In genomic region chr13:50588736-50589135, GRCh38 we compare ENCODE assay signal across 28 cellular contexts.
DNase-seq lines count a peak whose midpoint lies in the region; ATAC-seq and TF ChIP-seq lines count a peak whose summit lies in the region.
"Had no signal": no experiment of that assay in that cellular context is flagged by ENCODE, and none has a peak within 500 bp of the region (broad histone marks: within the 10 kb centered on the region; RNA-seq: fewer than 3 reads in every experiment).

No MANE protein-coding gene starts in this region.

- no peaks in the 10 kb centered on the region for H3K27me3 Mint-ChIP-seq in activated CD4-positive, alpha-beta T cell treated with anti-CD3 and anti-CD28 coated beads for 36 hours
- peaks cover 2% of the 10 kb centered on the region for H3K27me3 Mint-ChIP-seq in activated CD4-positive, alpha-beta T cell treated with anti-CD3 and anti-CD28 coated beads, Interleukin-2, amount 10 ng/mL, durations not matched to agents 7 days and 5 days
- no peaks in the 10 kb centered on the region for H3K27me3 Mint-ChIP-seq in stimulated activated naive B cell treated with anti-CD40 and anti-IgM and Interleukin-4, amounts not matched to agents 10 μg/mL and 1 μg/mL and 100 μg/mL, for 72 hours
- H3K27me3 Mint-ChIP-seq: progenitor cell of endocrine pancreas had no signal

- POLR2A ChIA-PET in activated CD4-positive, alpha-beta T cell treated with anti-CD3 and anti-CD28 coated beads for 36 hours (lab: Charles Lee), result no interaction called here
- POLR2A ChIA-PET in activated CD4-positive, alpha-beta T cell treated with anti-CD3 and anti-CD28 coated beads, Interleukin-2, amount 10 ng/mL, durations not matched to agents 7 days and 5 days (lab: Charles Lee), result interaction anchor here (0.7 kb wide), 1 partner anchor 125 kb away, joined by 6 read pairs; no protein-coding TSS in a partner anchor

- intact Hi-C loops in activated CD4-positive, alpha-beta T cell treated with anti-CD3 and anti-CD28 coated beads for 36 hours (cut with DNase I, micrococcal nuclease), result no loop called here
- intact Hi-C loops in spleen (cut with DNase I; ENCODE audit: low total_unique reads), result no loop called here

- no peak overlapping the region for H3K27ac Mint-ChIP-seq in activated CD4-positive, alpha-beta T cell treated with anti-CD3 and anti-CD28 coated beads for 36 hours
- H3K27ac Mint-ChIP-seq in activated CD4-positive, alpha-beta T cell treated with anti-CD3 and anti-CD28 coated beads, Interleukin-2, amount 10 ng/mL, durations not matched to agents 7 days and 5 days, result no peak overlapping the region
- H3K27ac Mint-ChIP-seq in stimulated activated naive B cell treated with anti-CD40 and anti-IgM and Interleukin-4, amounts not matched to agents 10 μg/mL and 1 μg/mL and 100 μg/mL, for 72 hours, result peak overlapping the region; percentile 37
- H3K27ac Mint-ChIP-seq: activated T-helper 2 cell treated with anti-CD3 and anti-CD28 coated beads, Interferon-gamma antibody, Interleukin-2, Interleukin-4, amounts not matched to agents 10 μg/mL and 5 μg/mL and 100 μg/mL, durations not matched to agents 14 hours and 24 hours and 36 hours; neural progenitor cell; progenitor cell of endocrine pancreas had no signal

- peak; percentile 33 for ATAC-seq in activated CD4-positive, alpha-beta T cell treated with anti-CD3 and anti-CD28 coated beads for 36 hours
- ATAC-seq in RWPE2 (ENCODE audit: low read depth), result no peak
- no peak for ATAC-seq in stimulated activated naive B cell treated with anti-CD40 and anti-IgM and Interleukin-4, amounts not matched to agents 10 μg/mL and 1 μg/mL and 100 μg/mL, for 72 hours (replicated peaks)
- ATAC-seq in GM18517 (IDR thresholded peaks at IDR 0.05; ENCODE audit: unreplicated experiment), result no peak

- H3K27me3 ChIP-seq in RWPE2 (ENCODE audit: insufficient read depth, poor library complexity, severe bottlenecking) (no peaks in the 10 kb centered on the region), spleen (replicated peaks in 1 of 7) (no peaks in the 10 kb centered on the region)
- H3K27me3 ChIP-seq: BE2C, neural progenitor cell, thyroid gland had no signal

- CTCF ChIA-PET in activated CD4-positive, alpha-beta T cell treated with anti-CD3 and anti-CD28 coated beads for 36 hours (lab: Charles Lee), result no interaction called here
- CTCF ChIA-PET in activated CD4-positive, alpha-beta T cell treated with anti-CD3 and anti-CD28 coated beads, Interleukin-2, amount 10 ng/mL, durations not matched to agents 7 days and 5 days (lab: Charles Lee), result interaction anchor here (1.4 kb wide), 1 partner anchor 13 kb away, joined by 3 read pairs; no protein-coding TSS in a partner anchor

- H3K27ac ChIP-seq in RWPE2 (ENCODE audit: poor library complexity, severe bottlenecking) (peak overlapping the region; percentile 86), spleen (no peak overlapping the region)
- H3K27ac ChIP-seq: coronary artery, neural progenitor cell, thyroid gland had no signal

- peaks cover 15% of the 10 kb centered on the region for H3K4me1 Mint-ChIP-seq in activated CD4-positive, alpha-beta T cell treated with anti-CD3 and anti-CD28 coated beads for 36 hours
- peaks cover 21% of the 10 kb centered on the region for H3K4me1 Mint-ChIP-seq in activated CD4-positive, alpha-beta T cell treated with anti-CD3 and anti-CD28 coated beads, Interleukin-2, amount 10 ng/mL, durations not matched to agents 7 days and 5 days
- H3K4me1 Mint-ChIP-seq in stimulated activated naive B cell treated with anti-CD40 and anti-IgM and Interleukin-4, amounts not matched to agents 10 μg/mL and 1 μg/mL and 100 μg/mL, for 72 hours, result peaks cover 47 to 68% of the 10 kb centered on the region in 2 donors

- H3K9me3 Mint-ChIP-seq in activated CD4-positive, alpha-beta T cell treated with anti-CD3 and anti-CD28 coated beads for 36 hours (ENCODE audit: low read depth), result no peaks in the 10 kb centered on the region
- no peaks in the 10 kb centered on the region for H3K9me3 Mint-ChIP-seq in activated CD4-positive, alpha-beta T cell treated with anti-CD3 and anti-CD28 coated beads, Interleukin-2, amount 10 ng/mL, durations not matched to agents 7 days and 5 days
- peaks cover 2 to 4% of the 10 kb centered on the region in 2 donors for H3K9me3 Mint-ChIP-seq in stimulated activated naive B cell treated with anti-CD40 and anti-IgM and Interleukin-4, amounts not matched to agents 10 μg/mL and 1 μg/mL and 100 μg/mL, for 72 hours
- H3K9me3 Mint-ChIP-seq: activated T-helper 2 cell treated with anti-CD3 and anti-CD28 coated beads, Interferon-gamma antibody, Interleukin-2, Interleukin-4, amounts not matched to agents 10 μg/mL and 5 μg/mL and 100 μg/mL, durations not matched to agents 14 hours and 24 hours and 36 hours; neural progenitor cell had no signal

- WGBS in spleen, 5 donors, result 55 to 75% (median 66%) methylated on average over 3 of the region's 3 CpGs

- H3K9me3 ChIP-seq in RWPE2 (ENCODE audit: severe bottlenecking) (no peaks in the 10 kb centered on the region), spleen (no peaks in the 10 kb centered on the region)
- H3K9me3 ChIP-seq: BE2C, thyroid gland had no signal

- H3K4me3 ChIP-seq in RWPE2 (ENCODE audit: severe bottlenecking) (no peak overlapping the region), fibroblast of the aortic adventitia (ENCODE audit: low read depth, low read length) (no peak overlapping the region), spleen (no peak overlapping the region)
- H3K4me3 ChIP-seq: coronary artery, neural progenitor cell, skin epidermis, thyroid gland had no signal

- DNase-seq in activated CD4-positive, alpha-beta T cell treated with anti-CD3 and anti-CD28 coated beads for 36 hours, result no peak
- no peak for DNase-seq in activated CD4-positive, alpha-beta T cell treated with anti-CD3 and anti-CD28 coated beads, Interleukin-2, amount 10 ng/mL, durations not matched to agents 7 days and 5 days
- DNase-seq in RWPE2 (ENCODE audit: low spot score) (no peak), fibroblast of the aortic adventitia (ENCODE audit: low read depth) (peak; percentile 25), AG08396 (ENCODE audit: low spot score) (no peak), spleen (no peak)
- DNase-seq in stimulated activated naive B cell treated with anti-CD40 and anti-IgM and Interleukin-4, amounts not matched to agents 10 μg/mL and 1 μg/mL and 100 μg/mL, for 72 hours, result no peak
- DNase-seq: 8988T; activated CD4-positive, alpha-beta T cell treated with anti-CD3 and anti-CD28 coated beads, Interleukin-2, amount 50 U/mL, for 1 hour; COR-L47; DMS79; Karpas-422; left ventricle myocardium superior; NCI-H1105; NCI-H2029; NCI-H345; NCI-H774; SIG-M5; stimulated activated CD4-positive, alpha-beta T cell treated with anti-CD3 and anti-CD28 coated beads, Interleukin-2, amount 100 ng/mL, for 48 hours; stimulated activated naive CD8-positive, alpha-beta T cell treated with anti-CD3 and anti-CD28 coated beads, Interleukin-15, Interleukin-2, amounts not matched to agents 100 U/mL and 50 U/mL, for 24 hours had no signal

- H3K36me3 Mint-ChIP-seq in activated CD4-positive, alpha-beta T cell treated with anti-CD3 and anti-CD28 coated beads for 36 hours (ENCODE audit: low read depth), result no peaks in the 10 kb centered on the region
- H3K36me3 Mint-ChIP-seq in activated CD4-positive, alpha-beta T cell treated with anti-CD3 and anti-CD28 coated beads, Interleukin-2, amount 10 ng/mL, durations not matched to agents 7 days and 5 days (ENCODE audit: low read depth), result no peaks in the 10 kb centered on the region
- H3K36me3 Mint-ChIP-seq in stimulated activated naive B cell treated with anti-CD40 and anti-IgM and Interleukin-4, amounts not matched to agents 10 μg/mL and 1 μg/mL and 100 μg/mL, for 72 hours, result peaks cover 6 to 10% of the 10 kb centered on the region in 2 donors
- H3K36me3 Mint-ChIP-seq: neural progenitor cell had no signal

- no peak for TF ChIP-seq CTCF in RWPE2 (IDR thresholded peaks at IDR 0.05; ENCODE audit: poor library complexity, severe bottlenecking)
- no peak for TF ChIP-seq CTCF in fibroblast of the aortic adventitia (IDR thresholded peaks at IDR 0.05; ENCODE audit: insufficient read depth, low read length)
- no peak for TF ChIP-seq CTCF in spleen (IDR thresholded peaks at IDR 0.05 in 8 of 11, conservative IDR thresholded peaks at IDR 0.05 in 3 of 11)

- TF ChIP-seq POLR2A in spleen (IDR thresholded peaks at IDR 0.05), result no peak

- no peak overlapping the region for H3K4me3 Mint-ChIP-seq in activated CD4-positive, alpha-beta T cell treated with anti-CD3 and anti-CD28 coated beads for 36 hours
- no peak overlapping the region for H3K4me3 Mint-ChIP-seq in activated CD4-positive, alpha-beta T cell treated with anti-CD3 and anti-CD28 coated beads, Interleukin-2, amount 10 ng/mL, durations not matched to agents 7 days and 5 days
- H3K4me3 Mint-ChIP-seq in stimulated activated naive B cell treated with anti-CD40 and anti-IgM and Interleukin-4, amounts not matched to agents 10 μg/mL and 1 μg/mL and 100 μg/mL, for 72 hours, result no peak overlapping the region
- H3K4me3 Mint-ChIP-seq: neural progenitor cell had no signal

- no peaks in the 10 kb centered on the region for H3K36me3 ChIP-seq in RWPE2 (ENCODE audit: low read depth)
- H3K36me3 ChIP-seq in spleen, result no peaks in the 10 kb centered on the region
- H3K36me3 ChIP-seq: BE2C, neural progenitor cell, thyroid gland had no signal

- peaks cover 42% of the 10 kb centered on the region for H3K4me1 ChIP-seq in RWPE2 (ENCODE audit: insufficient read depth, poor library complexity, severe bottlenecking)
- peaks cover 0 to 43% (median 11%) of the 10 kb centered on the region in 6 donors for H3K4me1 ChIP-seq in spleen
- H3K4me1 ChIP-seq: BE2C had no signal
